In the genomic region with DNA sequence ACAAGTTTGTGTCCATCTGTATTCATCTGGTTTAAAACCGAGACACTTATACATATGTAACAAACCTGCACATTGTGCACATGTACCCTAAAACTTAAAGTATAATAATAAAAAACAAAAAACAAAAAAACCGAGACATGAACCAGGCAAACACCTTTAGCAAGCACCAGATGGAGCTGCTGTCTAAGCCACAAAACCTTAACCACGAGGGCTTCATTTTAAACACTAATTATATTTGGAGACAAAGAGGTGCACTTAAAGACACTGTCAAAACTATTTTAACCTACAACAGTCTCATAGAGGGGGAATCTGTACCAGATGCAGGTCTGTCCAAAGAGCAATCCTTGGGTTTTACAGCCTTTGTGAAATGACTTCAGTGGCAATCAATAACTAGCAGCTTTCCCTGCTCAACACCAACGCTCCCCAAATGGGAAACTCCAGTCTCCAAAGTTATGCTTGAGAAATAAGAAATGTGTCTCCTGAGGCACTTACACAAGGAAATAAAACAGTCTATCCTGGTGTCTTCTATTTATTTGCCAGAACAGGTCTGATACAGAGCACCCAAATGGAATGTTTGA, we compare ENCODE assay signal across 8 cellular contexts.
DNase-seq lines count a peak whose midpoint lies in the region; ATAC-seq and TF ChIP-seq lines count a peak whose summit lies in the region.

No MANE protein-coding gene starts in this region.

- H3K27me3 ChIP-seq in GM23248 (replicated peaks; ENCODE audit: insufficient read depth), result no peaks in the 10 kb centered on the region
- H3K27me3 ChIP-seq in SU-DHL-6 (ENCODE audit: low read length), result no peaks in the 10 kb centered on the region
- H3K27me3 ChIP-seq in rectal smooth muscle tissue (ENCODE audit: control insufficient read depth, insufficient read depth, low read length), result no peaks in the 10 kb centered on the region

- H3K36me3 ChIP-seq in GM23248 (ENCODE audit: low read depth) (peaks cover 5% of the 10 kb centered on the region; the same call in 1 of the 2 replicates), SU-DHL-6 (ENCODE audit: low read length) (no peaks in the 10 kb centered on the region), rectal smooth muscle tissue (ENCODE audit: control insufficient read depth, insufficient read depth, low read length) (no peaks in the 10 kb centered on the region)

- H3K9ac ChIP-seq in GM23248 (no peak overlapping the region), SU-DHL-6 (ENCODE audit: low read length) (no peak overlapping the region), rectal smooth muscle tissue (ENCODE audit: low read length) (no peak overlapping the region)

- peaks cover 9% of the 10 kb centered on the region; the same call in 1 of the 2 replicates for H3K79me2 ChIP-seq in GM23248 (ENCODE audit: insufficient read depth)
- no peaks in the 10 kb centered on the region for H3K79me2 ChIP-seq in SU-DHL-6 (ENCODE audit: insufficient read depth, low read length)

- TF ChIP-seq CTCF in AG09309 (IDR thresholded peaks at IDR 0.05; ENCODE audit: control insufficient read depth, insufficient read depth, low read depth, low read length, missing control alignments), result peak; percentile 53
- TF ChIP-seq CTCF in SU-DHL-6 (IDR thresholded peaks at IDR 0.05; ENCODE audit: insufficient read depth, low read length, poor library complexity, severe bottlenecking), result peak; percentile 33

- WGBS in GM23248 (ENCODE audit: low coverage in 1 of 2, low lambda C conversion rate in 2 of 2, missing lambda C conversion rate in 2 of 2), 2 experiments, result 44 to 46% methylated on average over 4 of the region's 4 CpGs

- H3F3A ChIP-seq in GM23248 (ENCODE audit: insufficient read depth), result peaks cover 18% of the 10 kb centered on the region
- H3F3A ChIP-seq in SU-DHL-6 (ENCODE audit: insufficient read depth), result no peaks in the 10 kb centered on the region

- H3K4me2 ChIP-seq in GM23248 (ENCODE audit: unreplicated experiment) (no peak overlapping the region), SU-DHL-6 (ENCODE audit: low read depth, low read length, poor library complexity, severe bottlenecking) (no peak overlapping the region)

- in situ Hi-C loops in GM23248 (cut with MboI), result no loop called here

- no peak overlapping the region for H2AFZ ChIP-seq in GM23248
- no peak overlapping the region for H2AFZ ChIP-seq in SU-DHL-6 (ENCODE audit: low read depth, low read length, severe bottlenecking)

- H3K4me3 ChIP-seq in AG09309 (ENCODE audit: control insufficient read depth, low read depth, low read length) (no peak overlapping the region), GM23248 (no peak overlapping the region), SU-DHL-6 (ENCODE audit: insufficient read depth, low read length, poor library complexity, severe bottlenecking) (no peak overlapping the region), rectal smooth muscle tissue (ENCODE audit: low read length) (no peak overlapping the region)

- no peaks in the 10 kb centered on the region for H4K20me1 ChIP-seq in GM23248 (ENCODE audit: insufficient read depth)
- no peaks in the 10 kb centered on the region for H4K20me1 ChIP-seq in SU-DHL-6 (ENCODE audit: low read depth, low read length)

- H3K9me3 ChIP-seq in GM23248 (ENCODE audit: low read depth) (no peaks in the 10 kb centered on the region), SU-DHL-6 (ENCODE audit: insufficient read depth, low read length) (no peaks in the 10 kb centered on the region)

- H3K9me2 ChIP-seq in GM23248 (ENCODE audit: insufficient read depth) (no peaks in the 10 kb centered on the region), SU-DHL-6 (replicated peaks; ENCODE audit: insufficient read depth, low read length) (no peaks in the 10 kb centered on the region)

- ATAC-seq in GM18868 (IDR thresholded peaks at IDR 0.05; ENCODE audit: unreplicated experiment) (no peak), GM18867 (IDR thresholded peaks at IDR 0.05; ENCODE audit: unreplicated experiment) (no peak), GM18520 (IDR thresholded peaks at IDR 0.05; ENCODE audit: unreplicated experiment) (no peak)

- no peak overlapping the region for H3K27ac ChIP-seq in GM23248
- H3K27ac ChIP-seq in SU-DHL-6 (ENCODE audit: low read depth, low read length), result no peak overlapping the region
- peak overlapping the region; percentile 25 for H3K27ac ChIP-seq in rectal smooth muscle tissue (ENCODE audit: low read depth, low read length)

- peaks cover 28% of the 10 kb centered on the region for H3K4me1 ChIP-seq in GM23248 (ENCODE audit: insufficient read depth)
- no peaks in the 10 kb centered on the region for H3K4me1 ChIP-seq in rectal smooth muscle tissue (ENCODE audit: control insufficient read depth, insufficient read depth, low read length)

- no peak for DNase-seq in AG09309 (ENCODE audit: low read depth)
- peak; percentile 56 for DNase-seq in GM23248
- DNase-seq in fibroblast of the conjunctiva (ENCODE audit: low read depth), result peak; percentile 33
